Comparison of ENCODE assay signal across 23 cellular contexts in genomic region chr5:11815916-11816315, GRCh38.
"Had no signal": no experiment of that assay in that cellular context is flagged by ENCODE, and none has a peak within 500 bp of the region (broad histone marks: within the 10 kb centered on the region; RNA-seq: fewer than 3 reads in every experiment).

No MANE protein-coding gene starts in this region.

- H3K27ac ChIP-seq: HL-60, KMS-11 had no signal

- H3K27ac Mint-ChIP-seq: IgD-negative memory B cell had no signal

- H3K27me3 Mint-ChIP-seq: IgD-negative memory B cell had no signal

- H3K9me3 ChIP-seq: SK-N-SH had no signal

- H3K4me1 Mint-ChIP-seq: IgD-negative memory B cell had no signal

- ATAC-seq: K562 had no signal

- H3K9ac ChIP-seq: KMS-11, SK-N-SH had no signal

- H3K4me3 ChIP-seq: K562 had no signal

- FAIRE-seq: HTR-8/SVneo, K562, RCC 7860 had no signal

- H3K4me2 ChIP-seq: KMS-11, SK-N-SH had no signal

- DNase-seq: Kasumi-1, MM.1S, NCI-H1092 treated with DMSO at 0.1 percent for 48 hours, NCI-H1436, NCI-H187, NCI-H2029, NCI-H2081 treated with DMSO at 0.1 percent for 48 hours, NCI-H2171, NCI-H226, NCI-H446, NCI-H510A, NCI-H524 treated with DMSO at 0.1 percent for 48 hours, NCI-H69, NCI-H774, Right ventricle myocardium superior, RPMI8226, SK-N-SH had no signal

- H3K4me3 Mint-ChIP-seq: IgD-negative memory B cell had no signal

- H3K36me3 Mint-ChIP-seq: IgD-negative memory B cell had no signal
